ENCODE assay signal across 15 cellular contexts in the genomic region with DNA sequence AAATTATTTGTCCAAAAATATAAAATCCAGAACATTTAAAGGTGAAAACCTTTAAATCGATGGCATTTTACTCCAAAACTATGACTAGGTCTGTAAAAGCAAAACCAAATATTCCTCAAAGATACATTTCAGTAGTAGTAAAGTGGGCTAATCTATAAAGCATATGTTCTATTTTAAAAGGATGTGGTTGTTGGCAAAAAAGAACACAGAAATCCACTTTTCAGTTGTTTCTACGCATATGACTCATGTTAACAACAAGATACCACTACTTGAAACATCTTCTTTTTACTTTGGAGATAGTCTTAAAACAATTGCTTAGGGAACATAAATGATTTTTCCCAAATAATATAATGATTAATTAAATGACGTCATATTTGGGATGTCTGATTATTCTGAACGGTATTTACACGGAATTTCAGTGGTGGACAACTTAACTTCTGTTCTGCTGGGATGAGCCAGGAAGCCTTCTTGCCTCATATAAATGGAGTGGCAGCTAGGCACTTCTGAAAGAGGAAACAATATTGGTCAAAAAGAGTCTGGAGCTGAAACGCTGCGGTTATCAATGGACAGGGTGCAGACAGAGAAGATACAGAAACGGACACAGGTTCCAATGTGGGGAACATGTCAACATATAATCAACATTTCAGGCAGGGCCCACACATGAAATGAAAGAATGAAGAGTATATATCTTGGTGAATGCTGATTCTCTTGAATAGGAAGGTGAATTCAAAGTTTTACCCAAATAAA.
DNase-seq lines count a peak whose midpoint lies in the region; ATAC-seq and TF ChIP-seq lines count a peak whose summit lies in the region.
"Had no signal": no experiment of that assay in that cellular context is flagged by ENCODE, and none has a peak within 500 bp of the region (broad histone marks: within the 10 kb centered on the region; RNA-seq: fewer than 3 reads in every experiment).

No MANE protein-coding gene starts in this region.

- H3K27me3 Mint-ChIP-seq in effector memory CD8-positive, alpha-beta T cell = no peaks in the 10 kb centered on the region
- H3K27me3 Mint-ChIP-seq: B cell, IgD-negative memory B cell had no signal

- no peaks in the 10 kb centered on the region for H3K27me3 ChIP-seq in vagina
- H3K27me3 ChIP-seq: foreskin keratinocyte, transverse colon had no signal

- no peaks in the 10 kb centered on the region for H3K4me1 ChIP-seq in vagina
- H3K4me1 ChIP-seq: foreskin keratinocyte had no signal

- peak overlapping the region; percentile 36 to 54 for H3K4me3 Mint-ChIP-seq in effector memory CD8-positive, alpha-beta T cell
- H3K4me3 Mint-ChIP-seq: B cell, IgD-negative memory B cell had no signal

- peaks cover under 1 to 3% of the 10 kb centered on the region in 2 donors for H3K9me3 Mint-ChIP-seq in effector memory CD8-positive, alpha-beta T cell
- H3K9me3 Mint-ChIP-seq: IgD-negative memory B cell had no signal

- H3K4me3 ChIP-seq in vagina = no peak overlapping the region
- H3K4me3 ChIP-seq: transverse colon had no signal

- TF ChIP-seq CTCF in vagina (IDR thresholded peaks at IDR 0.05) = no peak

- ATAC-seq in HG03432 (IDR thresholded peaks at IDR 0.05; ENCODE audit: unreplicated experiment) = peak; percentile 65
- peak; percentile 67 for ATAC-seq in effector memory CD8-positive, alpha-beta T cell (replicated peaks)
- ATAC-seq: foreskin keratinocyte, left lobe of liver had no signal

- H3K4me1 Mint-ChIP-seq in effector memory CD8-positive, alpha-beta T cell (ENCODE audit: low read depth in 2 of 2) = peaks cover 25 to 38% of the 10 kb centered on the region in 2 donors
- H3K4me1 Mint-ChIP-seq: B cell, IgD-negative memory B cell had no signal

- DNase-seq in ELR (ENCODE audit: low read depth) = peak; percentile 12
- DNase-seq in RPMI7951 (ENCODE audit: low read depth) = peak; percentile 35
- no peak for DNase-seq in effector memory CD8-positive, alpha-beta T cell
- DNase-seq in NCI-H1048 (lab: John Stamatoyannopoulos, UW) = no peak
- no peak for DNase-seq in RPMI8226
- no peak for DNase-seq in vagina (ENCODE audit: extremely low spot score in 2 of 2)
- DNase-seq: activated effector memory CD4-positive, alpha-beta T cell treated with Interleukin-2 at 50 U/mL for 16 hours; DMS153; foreskin keratinocyte; NCI-H1694; transverse colon had no signal

- no peak for TF ChIP-seq POLR2A in vagina (IDR thresholded peaks at IDR 0.05)

- no peaks in the 10 kb centered on the region for H3K9me3 ChIP-seq in vagina
- H3K9me3 ChIP-seq: transverse colon had no signal

- intact Hi-C loops in vagina (cut with DNase I) = no loop called here

- H3K27ac ChIP-seq in vagina = no peak overlapping the region
- H3K27ac ChIP-seq: foreskin keratinocyte, transverse colon had no signal

- H3K36me3 Mint-ChIP-seq in effector memory CD8-positive, alpha-beta T cell (ENCODE audit: insufficient read depth) = peaks cover 7% of the 10 kb centered on the region
- H3K36me3 Mint-ChIP-seq: IgD-negative memory B cell had no signal

- no peaks in the 10 kb centered on the region for H3K36me3 ChIP-seq in vagina
- H3K36me3 ChIP-seq: transverse colon had no signal

- H3K27ac Mint-ChIP-seq in effector memory CD8-positive, alpha-beta T cell = peak overlapping the region in 1 of 2 donors; percentile 67
- H3K27ac Mint-ChIP-seq: B cell, IgD-negative memory B cell had no signal

Comparison
In these comparisons a context has a peak if more than half of its experiments do, and no peak if none do; other contexts are left out.
1. DNase-seq: peak in ELR (single experiment) and RPMI7951 (single experiment); none in effector memory CD8-positive, alpha-beta T cell (0 of 3), NCI-H1048 (single experiment), RPMI8226 (single experiment) and vagina (0 of 2).